Comparison of ENCODE assay signal across 9 cellular contexts in genomic region chr17:72119280-72119962, GRCh38. TPM values are rescaled to one million over a fixed set of nuclear protein-coding genes. Genes with fewer than 3 reads are reported as not detected.
A peak's percentile ranks its signal among the peaks of the same experiment; 100 is the strongest.
DNase-seq lines count a peak whose midpoint lies in the region; ATAC-seq and TF ChIP-seq lines count a peak whose summit lies in the region.
"Had no signal": no experiment of that assay in that cellular context is flagged by ENCODE, and none has a peak within 500 bp of the region (broad histone marks: within the 10 kb centered on the region; RNA-seq: fewer than 3 reads in every experiment).

No MANE protein-coding gene starts in this region.

- H3K27me3 ChIP-seq in left ventricle myocardium inferior (ENCODE audit: low read depth) (peaks cover 95% of the 10 kb centered on the region), mucosa of stomach (ENCODE audit: control insufficient read depth, insufficient read depth, low read length) (peaks cover 64% of the 10 kb centered on the region)

- H3K9me3 ChIP-seq in left ventricle myocardium inferior (replicated peaks) (no peaks in the 10 kb centered on the region), mucosa of stomach (ENCODE audit: control insufficient read depth, low read length) (no peaks in the 10 kb centered on the region)

- peak overlapping the region; percentile 85 for H3K27ac ChIP-seq in left ventricle myocardium inferior (replicated peaks)

- peak overlapping the region; percentile 64 for H3K9ac ChIP-seq in mucosa of stomach (ENCODE audit: low read length)

- TF ChIP-seq CTCF in left ventricle myocardium inferior (IDR thresholded peaks at IDR 0.05; ENCODE audit: borderline replicate concordance) (no peak), choroid plexus epithelial cell (conservative IDR thresholded peaks at IDR 0.05; ENCODE audit: low read depth, low read length) (no peak), CD14-positive monocyte (IDR thresholded peaks at IDR 0.05) (no peak)

- H3K4me1 Mint-ChIP-seq in CD14-positive monocyte: peaks cover 6% of the 10 kb centered on the region

- H3K4me3 ChIP-seq in left ventricle myocardium inferior: peak overlapping the region; percentile 81
- peak overlapping the region; percentile 75 for H3K4me3 ChIP-seq in choroid plexus epithelial cell (ENCODE audit: low read depth, low read length)
- peak overlapping the region; percentile 43 for H3K4me3 ChIP-seq in mucosa of stomach (ENCODE audit: low read length)

- DNase-seq in left ventricle myocardium inferior: no peak
- DNase-seq in Right ventricle myocardium superior: no peak
- no peak for DNase-seq in choroid plexus epithelial cell (ENCODE audit: low read depth)
- no peak for DNase-seq in NCI-H1105 (lab: John Stamatoyannopoulos, UW)
- no peak for DNase-seq in activated naive CD4-positive, alpha-beta T cell treated with Interleukin-2 at 50 U/mL for 16 hours
- DNase-seq in DMS53 (lab: John Stamatoyannopoulos, UW): no peak
- no peak for DNase-seq in CD14-positive monocyte (ENCODE audit: low spot score)

- H3K27me3 Mint-ChIP-seq in CD14-positive monocyte (ENCODE audit: low read depth in 3 of 3): peaks cover 90 to 94% (median 93%) of the 10 kb centered on the region in 3 donors

- no peak overlapping the region for H3K27ac Mint-ChIP-seq in CD14-positive monocyte
- H3K27ac Mint-ChIP-seq: effector memory CD8-positive, alpha-beta T cell had no signal

- intact Hi-C loops in left ventricle myocardium inferior (cut with micrococcal nuclease) (loop anchor here (10.0 kb wide), 1 partner anchor 645 kb away; no protein-coding TSS in a partner anchor), Right ventricle myocardium superior (cut with DNase I) (loop anchor here (10.0 kb wide), 3 partner anchors 155 to 1005 kb away; no protein-coding TSS in a partner anchor), CD14-positive monocyte (cut with micrococcal nuclease) (no loop called here)

- peaks cover 0 to 44% (median 26%) of the 10 kb centered on the region in 7 donors for H3K9me3 Mint-ChIP-seq in CD14-positive monocyte

- H3K36me3 ChIP-seq in left ventricle myocardium inferior (peaks cover 8% of the 10 kb centered on the region), mucosa of stomach (ENCODE audit: control insufficient read depth, insufficient read depth, low read length) (peaks cover 8% of the 10 kb centered on the region)

- no peak for ATAC-seq in Right ventricle myocardium superior (ENCODE audit: poor library complexity)
- ATAC-seq: effector memory CD8-positive, alpha-beta T cell had no signal

- peaks cover 3 to 8% of the 10 kb centered on the region in 2 donors for H3K36me3 Mint-ChIP-seq in CD14-positive monocyte

- H3K4me1 ChIP-seq in left ventricle myocardium inferior (peaks cover 72% of the 10 kb centered on the region), mucosa of stomach (ENCODE audit: control insufficient read depth, insufficient read depth, low read length) (peaks cover 33% of the 10 kb centered on the region)

- H3K4me3 Mint-ChIP-seq in CD14-positive monocyte: peak overlapping the region in 1 of 2 donors; percentile 77
- H3K4me3 Mint-ChIP-seq: effector memory CD8-positive, alpha-beta T cell had no signal

RNA-seq across cellular contexts. Expression of gene SOX9, which starts 1.4 kb away (rescaled TPM):
- total RNA-seq in left ventricle myocardium inferior: 15.0 TPM
- total RNA-seq in Right ventricle myocardium superior: 10.9 TPM
- polyA plus RNA-seq in CD14-positive monocyte: not detected

Comparison
In these comparisons a context has a peak if more than half of its experiments do, and no peak if none do; other contexts are left out.
1. intact Hi-C loops: an anchor here in left ventricle myocardium inferior (10.0 kb wide) and Right ventricle myocardium superior (10.0 kb wide); none called in CD14-positive monocyte.